In the genomic region with DNA sequence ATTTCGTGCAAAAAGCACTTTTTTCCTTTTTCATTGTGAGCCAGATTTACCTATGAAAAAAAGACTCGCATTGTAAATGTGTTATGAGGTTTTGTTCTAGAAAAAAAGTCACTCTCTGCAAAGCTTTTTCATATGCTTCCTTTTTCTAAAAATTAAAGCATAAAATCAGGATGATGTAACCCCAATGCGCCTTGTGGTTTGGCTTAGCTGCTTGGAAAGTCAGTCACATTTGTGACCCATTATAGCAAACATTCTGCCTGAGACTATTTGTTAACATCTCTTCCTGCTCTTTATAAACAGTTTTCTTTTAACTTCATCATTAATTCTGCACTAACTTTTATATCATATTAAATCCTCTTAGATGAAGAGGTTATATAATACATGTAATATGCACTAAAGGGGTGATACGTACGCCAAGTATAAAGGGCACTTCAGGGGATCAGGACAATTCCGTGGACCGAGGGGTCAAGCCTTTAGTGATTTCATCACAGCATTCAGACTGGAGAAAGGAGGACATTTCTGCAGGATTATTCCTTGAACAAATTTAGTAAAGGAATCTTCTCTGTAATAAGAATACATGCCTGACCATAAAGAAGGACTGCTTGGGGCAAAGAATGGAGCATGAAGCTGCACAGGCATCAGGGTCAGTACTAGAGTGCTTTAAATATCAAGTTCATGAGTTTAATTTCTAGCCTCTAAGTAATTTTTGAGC, we compare ENCODE assay signal across 17 cellular contexts. TPM values are rescaled to one million over a fixed set of nuclear protein-coding genes. Genes with fewer than 3 reads are reported as not detected.
A peak's percentile ranks its signal among the peaks of the same experiment; 100 is the strongest.
DNase-seq lines count a peak whose midpoint lies in the region; ATAC-seq, FAIRE-seq and TF ChIP-seq lines count a peak whose summit lies in the region.
"Had no signal": no experiment of that assay in that cellular context is flagged by ENCODE, and none has a peak within 500 bp of the region (broad histone marks: within the 10 kb centered on the region; RNA-seq: fewer than 3 reads in every experiment).

No MANE protein-coding gene starts in this region.

- POLR2A ChIA-PET in GM10248 (lab: Yijun Ruan, JAX), result no interaction called here

- TF ChIP-seq POLR2A in GM12892 (IDR thresholded peaks at IDR 0.05; ENCODE audit: low read depth, low read length) (no peak), thyroid gland (IDR thresholded peaks at IDR 0.05) (no peak)

- CTCF ChIA-PET in GM10248 (lab: Yijun Ruan, JAX), result interaction anchor here (0.6 kb wide), 1 partner anchor 15 kb away, joined by 3 read pairs; no protein-coding TSS in a partner anchor

- H3K4me3 ChIP-seq in astrocyte of the spinal cord (ENCODE audit: low read depth, low read length) (no peak overlapping the region), muscle layer of colon (ENCODE audit: low read depth in 1 of 2, low read length in 2 of 2) (no peak overlapping the region), thyroid gland (replicated peaks in 1 of 3) (no peak overlapping the region)
- H3K4me3 ChIP-seq: right lobe of liver had no signal

- H3K27me3 ChIP-seq in muscle layer of colon (ENCODE audit: control insufficient read depth in 1 of 2, insufficient read depth in 2 of 2, low read length in 2 of 2), result no peaks in the 10 kb centered on the region
- H3K27me3 ChIP-seq in thyroid gland, result no peaks in the 10 kb centered on the region
- H3K27me3 ChIP-seq: right lobe of liver had no signal

- no peak for FAIRE-seq in GM12892 (lab: Jason Lieb, UNC)

- ATAC-seq in GM21528 (IDR thresholded peaks at IDR 0.05; ENCODE audit: low FRiP score, unreplicated experiment), result no peak
- ATAC-seq: right lobe of liver had no signal

- no peak overlapping the region for H3K9ac ChIP-seq in muscle layer of colon (ENCODE audit: low read length)

- in situ Hi-C loops in astrocyte of the spinal cord (cut with HindIII; ENCODE audit: low sequenced_read_pairs), result no loop called here

- intact Hi-C loops in thyroid gland (cut with DNase I), result no loop called here

- H3K27ac ChIP-seq in muscle layer of colon (ENCODE audit: low read depth, low read length), result peak overlapping the region; percentile 31
- H3K27ac ChIP-seq in thyroid gland, result no peak overlapping the region
- H3K27ac ChIP-seq: HL-60 had no signal

- 71 to 76% methylated on average over 7 of the region's 7 CpGs for WGBS in thyroid gland, 2 donors

- DNase-seq in AML-193 (lab: John Stamatoyannopoulos, UW) (peak; percentile 22 to 41), HT1080 (ENCODE audit: low read depth) (peak; percentile 13), astrocyte of the spinal cord (ENCODE audit: low read depth, low spot score) (peak; percentile 65), GM12892 (ENCODE audit: insufficient read length) (no peak), GM10248 (ENCODE audit: extremely low spot score) (no peak), thyroid gland (no peak)
- DNase-seq: activated CD4-positive, alpha-beta T cell treated with anti-CD3 and anti-CD28 coated beads for 1 hour; activated naive CD4-positive, alpha-beta T cell treated with anti-CD3 and anti-CD28 coated beads, Interleukin-2, amount 10 ng/mL, durations not matched to agents 7 days and 5 days; DMS79 treated with DMSO at 0.1 percent for 48 hours; H9; NCI-H2081; right lobe of liver; RPMI8226 had no signal

- H3K36me3 ChIP-seq in muscle layer of colon (ENCODE audit: insufficient read depth, low read length), result no peaks in the 10 kb centered on the region
- no peaks in the 10 kb centered on the region for H3K36me3 ChIP-seq in thyroid gland
- H3K36me3 ChIP-seq: right lobe of liver had no signal

- TF ChIP-seq CTCF in astrocyte of the spinal cord (IDR thresholded peaks at IDR 0.05; ENCODE audit: low read depth, low read length), result no peak
- no peak for TF ChIP-seq CTCF in GM10248 (IDR thresholded peaks at IDR 0.05; ENCODE audit: control extremely low read depth, extremely low read depth, low read depth, missing control alignments)
- no peak for TF ChIP-seq CTCF in thyroid gland (IDR thresholded peaks at IDR 0.05)

- H3K9me3 ChIP-seq in muscle layer of colon (ENCODE audit: low read length), result no peaks in the 10 kb centered on the region
- H3K9me3 ChIP-seq in thyroid gland, result no peaks in the 10 kb centered on the region
- H3K9me3 ChIP-seq: right lobe of liver had no signal

- peaks cover 18% of the 10 kb centered on the region for H3K4me1 ChIP-seq in muscle layer of colon (ENCODE audit: insufficient read depth, low read length)
- H3K4me1 ChIP-seq in thyroid gland, result peaks cover 0 to 3% of the 10 kb centered on the region in 2 donors
- H3K4me1 ChIP-seq: right lobe of liver had no signal

RNA-seq across cellular contexts. Expression of gene SMLR1, which starts 48.1 kb away (rescaled TPM):
- not detected in 2 replicates for total RNA-seq in HT1080 (2014; rRNA removed; shearing (Covaris generic))
- not detected in 2 replicates for polyA plus RNA-seq in HT1080 (2015; cell fraction: cytosol; rRNA removed)
- not detected in 2 replicates for polyA plus RNA-seq in HT1080 (2015; cell fraction: nucleus; rRNA removed)
- polyA plus RNA-seq in GM12892 (2012; ENCODE audit: missing spikeins), result not detected
- total RNA-seq in thyroid gland, result not detected
- total RNA-seq: H9, lower leg skin had no signal

Comparison
In these comparisons a context has a peak if more than half of its experiments do, and no peak if none do; other contexts are left out.
1. DNase-seq: peak in AML-193 (2 of 2), HT1080 (single experiment) and astrocyte of the spinal cord (single experiment); none in GM12892 (single experiment), GM10248 (single experiment) and thyroid gland (0 of 2).